In genomic region chr22:39943366-39943765, GRCh38 we compare ENCODE assay signal across 15 cellular contexts. TPM values are rescaled to one million over a fixed set of nuclear protein-coding genes. Genes with fewer than 3 reads are reported as not detected.
DNase-seq lines count a peak whose midpoint lies in the region; ATAC-seq, FAIRE-seq and TF ChIP-seq lines count a peak whose summit lies in the region.
"Had no signal": no experiment of that assay in that cellular context is flagged by ENCODE, and none has a peak within 500 bp of the region (broad histone marks: within the 10 kb centered on the region; RNA-seq: fewer than 3 reads in every experiment).

No MANE protein-coding gene starts in this region.

- TF ChIP-seq POLR2A in A549 (IDR thresholded peaks at IDR 0.05; ENCODE audit: low read length): no peak

- H3K27ac ChIP-seq in A549: no peak overlapping the region
- H3K27ac ChIP-seq in effector memory CD4-positive, alpha-beta T cell (ENCODE audit: insufficient read depth, low read length, poor library complexity, severe bottlenecking): peak overlapping the region; percentile 62
- H3K27ac ChIP-seq: uterus had no signal

- POLR2A ChIA-PET in A549 (lab: Yijun Ruan, JAX): no interaction called here

- H3K4me2 ChIP-seq in A549: no peak overlapping the region

- peak; percentile 54 to 58; a peak in 2 of 6 replicates for ATAC-seq in A549
- no peak for ATAC-seq in HG03432 (IDR thresholded peaks at IDR 0.05; ENCODE audit: unreplicated experiment)
- no peak for ATAC-seq in HG02981 (IDR thresholded peaks at IDR 0.05; ENCODE audit: unreplicated experiment)
- no peak for ATAC-seq in HG02852 (IDR thresholded peaks at IDR 0.05; ENCODE audit: unreplicated experiment)

- CTCF ChIA-PET in A549 (lab: Yijun Ruan, JAX): interaction anchor here (0.7 to 1.4 kb wide), 4 partner anchors 10 to 36 kb away, joined by 3 to 6 read pairs (median 4); no protein-coding TSS in a partner anchor

- no peak overlapping the region for H3K4me3 ChIP-seq in A549
- H3K4me3 ChIP-seq in effector memory CD4-positive, alpha-beta T cell (ENCODE audit: insufficient read depth, low read depth, low read length, poor library complexity, severe bottlenecking): no peak overlapping the region
- H3K4me3 ChIP-seq: uterus had no signal

- no peak for FAIRE-seq in A549 (lab: Jason Lieb, UNC)
- FAIRE-seq: astrocyte, keratinocyte, TTC549 had no signal

- TF ChIP-seq RAD21 in A549 (conservative IDR thresholded peaks at IDR 0.05 in 1 of 2, IDR thresholded peaks at IDR 0.05 in 1 of 2): no peak

- H3K36me3 ChIP-seq in effector memory CD4-positive, alpha-beta T cell (ENCODE audit: control insufficient read depth, insufficient read depth, low read length): peaks cover 9% of the 10 kb centered on the region
- H3K36me3 ChIP-seq: uterus had no signal

- no peaks in the 10 kb centered on the region for H3K9me3 ChIP-seq in A549
- no peaks in the 10 kb centered on the region for H3K9me3 ChIP-seq in effector memory CD4-positive, alpha-beta T cell (ENCODE audit: control insufficient read depth, low read length)
- H3K9me3 ChIP-seq: uterus had no signal

- no peak for TF ChIP-seq CTCF in A549 (IDR thresholded peaks at IDR 0.05)

- no peaks in the 10 kb centered on the region for H3K27me3 ChIP-seq in effector memory CD4-positive, alpha-beta T cell (replicated peaks; ENCODE audit: control insufficient read depth, insufficient read depth, low read length, poor library complexity, severe bottlenecking)
- H3K27me3 ChIP-seq: uterus had no signal

- WGBS in A549 (ENCODE audit: missing lambda C conversion rate): 46% methylated on average over 6 of the region's 6 CpGs

- no peak for TF ChIP-seq EP300 in A549 (IDR thresholded peaks at IDR 0.05)

- H3K4me1 ChIP-seq in A549: no peaks in the 10 kb centered on the region
- peaks cover 84% of the 10 kb centered on the region for H3K4me1 ChIP-seq in effector memory CD4-positive, alpha-beta T cell (ENCODE audit: control insufficient read depth, insufficient read depth, low read length, poor library complexity, severe bottlenecking)
- H3K4me1 ChIP-seq: uterus had no signal

- DNase-seq in A549 (ENCODE audit: low read depth in 1 of 2, low spot score in 1 of 2) (no peak), COR-L47 (lab: John Stamatoyannopoulos, UW) (peak; percentile 28), RPMI8226 (peak; percentile 17), T-helper 9 cell (no peak)
- no peak for DNase-seq in effector memory CD4-positive, alpha-beta T cell
- DNase-seq: NCI-H446, occipital lobe, uterus had no signal

TF ChIP-seq in A549, 52 proteins besides CTCF, POLR2A, EP300 and RAD21:
- TF ChIP-seq CBX8 (IDR thresholded peaks at IDR 0.05) (no peak), KDM5A (IDR thresholded peaks at IDR 0.05) (no peak), MAX (IDR thresholded peaks at IDR 0.05) (no peak), KDM1A (IDR thresholded peaks at IDR 0.05; ENCODE audit: low read depth) (no peak), NPAS2 (CRISPR knock-in tag; IDR thresholded peaks at IDR 0.05; ENCODE audit: borderline replicate concordance) (no peak), RFX5 (IDR thresholded peaks at IDR 0.05) (no peak), ESRRA (IDR thresholded peaks at IDR 0.05; ENCODE audit: borderline replicate concordance, low read length) (no peak), JUN (IDR thresholded peaks at IDR 0.05) (no peak), ZC3H11A (IDR thresholded peaks at IDR 0.05) (no peak), SMC3 (IDR thresholded peaks at IDR 0.05) (no peak), CHD2 (IDR thresholded peaks at IDR 0.05; ENCODE audit: low read length, partially characterized antibody) (no peak)
TF ChIP-seq in A549: peak in this region for 0.

RNA-seq across cellular contexts. Expression of gene TMA7B, which starts 16.8 kb away (rescaled TPM):
- not detected in 2 replicates for polyA plus RNA-seq in A549 (2011; rRNA removed)
- not detected in 2 replicates for polyA plus RNA-seq in A549 (2012; cell fraction: cytosol; rRNA removed)
- not detected in 2 replicates for polyA plus RNA-seq in A549 (2012; cell fraction: nucleus; rRNA removed)
- polyA plus RNA-seq in A549 (2017; fragmentation: RNase III; extraction: RNeasy Plus Mini Kit Qiagen cat#74134 plus additional on column Dnase treatment): not detected in 3 replicates
- not detected in 2 replicates for polyA minus RNA-seq in A549 (2011; rRNA and poly(A)+ RNA removed)
- polyA plus RNA-seq: keratinocyte had no signal

RNA-seq across cellular contexts. Expression of gene GRAP2, which starts 42.5 kb away (rescaled TPM):
- polyA plus RNA-seq in A549 (2011; rRNA removed): not detected in 2 replicates
- not detected in 2 replicates for polyA plus RNA-seq in A549 (2012; cell fraction: cytosol; rRNA removed)
- polyA plus RNA-seq in A549 (2012; cell fraction: nucleus; rRNA removed): not detected in 2 replicates
- polyA plus RNA-seq in A549 (2017; fragmentation: RNase III; extraction: RNeasy Plus Mini Kit Qiagen cat#74134 plus additional on column Dnase treatment): not detected in 3 replicates
- not detected in 2 replicates for polyA minus RNA-seq in A549 (2011; rRNA and poly(A)+ RNA removed)
- polyA plus RNA-seq: keratinocyte had no signal

RNA-seq across cellular contexts. Expression of gene ENTHD1, which starts 49.8 kb away (rescaled TPM):
- not detected in 2 replicates for polyA plus RNA-seq in A549 (2011; rRNA removed)
- not detected in 2 replicates for polyA plus RNA-seq in A549 (2012; cell fraction: cytosol; rRNA removed)
- polyA plus RNA-seq in A549 (2012; cell fraction: nucleus; rRNA removed): not detected in 2 replicates
- not detected in 3 replicates for polyA plus RNA-seq in A549 (2017; fragmentation: RNase III; extraction: RNeasy Plus Mini Kit Qiagen cat#74134 plus additional on column Dnase treatment)
- polyA minus RNA-seq in A549 (2011; rRNA and poly(A)+ RNA removed): not detected in 2 replicates
- polyA plus RNA-seq: esophagus, keratinocyte had no signal

RNA-seq across cellular contexts. Expression of gene FAM83F, which starts 51.4 kb away (rescaled TPM):
- polyA plus RNA-seq in A549 (2011; rRNA removed) (not detected in 2 replicates), A549 (2017; fragmentation: RNase III; extraction: RNeasy Plus Mini Kit Qiagen cat#74134 plus additional on column Dnase treatment) (not detected in 3 replicates)
- not detected in 2 replicates for polyA plus RNA-seq in A549 (2012; cell fraction: cytosol; rRNA removed)
- polyA plus RNA-seq in A549 (2012; cell fraction: nucleus; rRNA removed): not detected in 2 replicates
- polyA minus RNA-seq in A549 (2011; rRNA and poly(A)+ RNA removed): not detected in 2 replicates

Comparison
In these comparisons a context has a peak if more than half of its experiments do, and no peak if none do; other contexts are left out.
1. ATAC-seq: peak in A549 (2 of 2); none in HG03432 (single experiment), HG02981 (single experiment) and HG02852 (single experiment).
2. DNase-seq: peak in COR-L47 (single experiment) and RPMI8226 (single experiment); none in A549 (0 of 2), effector memory CD4-positive, alpha-beta T cell (0 of 3) and T-helper 9 cell (single experiment).